Comparison of ENCODE assay signal across 11 cellular contexts in the genomic region with DNA sequence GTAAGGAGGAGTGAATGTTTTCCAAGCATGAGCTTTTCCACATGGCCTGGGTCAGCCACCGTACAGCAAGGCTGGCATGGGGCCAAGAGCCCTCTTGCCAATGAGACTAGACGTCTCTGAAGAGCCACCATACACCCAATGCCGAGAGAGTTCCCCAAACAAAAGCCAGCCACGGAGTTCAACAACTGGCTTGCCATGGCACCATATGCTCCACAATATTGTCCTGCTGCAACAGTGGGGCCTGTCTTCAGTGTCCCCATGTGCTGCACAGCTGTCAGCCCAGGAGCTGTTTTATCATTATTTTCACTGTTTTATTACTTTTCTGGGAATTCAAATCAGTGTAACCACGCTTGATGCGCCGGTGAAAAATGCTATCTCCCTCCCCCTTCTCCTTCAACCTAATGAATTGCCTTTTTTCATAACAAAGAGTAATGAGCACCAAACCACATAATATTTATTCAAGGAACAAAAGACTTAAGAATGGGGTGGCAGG. TPM values are rescaled to one million over a fixed set of nuclear protein-coding genes. Genes with fewer than 3 reads are reported as not detected.
DNase-seq lines count a peak whose midpoint lies in the region; ATAC-seq and TF ChIP-seq lines count a peak whose summit lies in the region.
"Had no signal": no experiment of that assay in that cellular context is flagged by ENCODE, and none has a peak within 500 bp of the region (broad histone marks: within the 10 kb centered on the region; RNA-seq: fewer than 3 reads in every experiment).

No MANE protein-coding gene starts in this region.

- H3K27ac ChIP-seq in tibial artery: no peak overlapping the region
- H3K27ac ChIP-seq: BLaER1, right lobe of liver had no signal

- no peaks in the 10 kb centered on the region for H3K36me3 Mint-ChIP-seq in osteocyte (ENCODE audit: unreplicated experiment)

- no peaks in the 10 kb centered on the region for H3K27me3 ChIP-seq in tibial artery
- H3K27me3 ChIP-seq: BLaER1, right lobe of liver had no signal

- H3K9me3 Mint-ChIP-seq in osteocyte (ENCODE audit: unreplicated experiment): no peaks in the 10 kb centered on the region
- H3K9me3 Mint-ChIP-seq: activated naive CD4-positive, alpha-beta T cell treated with anti-CD3 and anti-CD28 coated beads, Interleukin-2, amount 50 U/mL, for 72 hours had no signal

- H3K36me3 ChIP-seq in tibial artery: no peaks in the 10 kb centered on the region
- H3K36me3 ChIP-seq: right lobe of liver had no signal

- TF ChIP-seq CTCF in osteocyte (IDR thresholded peaks at IDR 0.05) (no peak), tibial artery (IDR thresholded peaks at IDR 0.05) (no peak)

- intact Hi-C loops in tibial artery (cut with DNase I; ENCODE audit: low total_unique reads): no loop called here

- peaks cover 0 to 42% (median 7%) of the 10 kb centered on the region in 4 donors for H3K4me1 ChIP-seq in tibial artery
- H3K4me1 ChIP-seq: BLaER1, right lobe of liver had no signal

- H3K4me3 ChIP-seq in tibial artery: no peak overlapping the region
- H3K4me3 ChIP-seq: BLaER1, right lobe of liver had no signal

- peaks cover 14% of the 10 kb centered on the region for H3K4me1 Mint-ChIP-seq in osteocyte (ENCODE audit: unreplicated experiment)

- H3K27me3 Mint-ChIP-seq in osteocyte (ENCODE audit: unreplicated experiment): no peaks in the 10 kb centered on the region

- DNase-seq in Ammon's horn (ENCODE audit: low spot score) (peak; percentile 67), NCI-H1694 treated with DMSO at 0.1 percent for 48 hours (lab: John Stamatoyannopoulos, UW) (peak; percentile 94), amniotic epithelial cell (ENCODE audit: low read depth) (peak; percentile 36), left lobe of liver (ENCODE audit: low spot score) (no peak), osteocyte (ENCODE audit: extremely low spot score, unreplicated experiment) (no peak), OCI-M1 (lab: John Stamatoyannopoulos, UW) (no peak), tibial artery (no peak)
- DNase-seq: right lobe of liver had no signal

- no peaks in the 10 kb centered on the region for H3K9me3 ChIP-seq in tibial artery
- H3K9me3 ChIP-seq: right lobe of liver had no signal

- peak; percentile 38 for ATAC-seq in left lobe of liver
- no peak for ATAC-seq in GM21529 (IDR thresholded peaks at IDR 0.05; ENCODE audit: unreplicated experiment)
- ATAC-seq: activated naive CD4-positive, alpha-beta T cell treated with anti-CD3 and anti-CD28 coated beads, Interleukin-2, amount 50 U/mL, for 72 hours had no signal

- no peak overlapping the region for H3K4me3 Mint-ChIP-seq in osteocyte (ENCODE audit: unreplicated experiment)

- no peak overlapping the region for H3K27ac Mint-ChIP-seq in osteocyte (ENCODE audit: unreplicated experiment)
- H3K27ac Mint-ChIP-seq: activated naive CD4-positive, alpha-beta T cell treated with anti-CD3 and anti-CD28 coated beads, Interleukin-2, amount 50 U/mL, for 72 hours had no signal

RNA-seq across cellular contexts. Expression of a gene that starts 18.4 kb away (rescaled TPM):
- total RNA-seq in left lobe of liver: 8.4 TPM
- 8.0 and 8.2 TPM in 2 replicates for total RNA-seq in osteocyte

Comparison
In these comparisons a context has a peak if more than half of its experiments do, and no peak if none do; other contexts are left out.
1. DNase-seq: peak in Ammon's horn (single experiment), NCI-H1694 treated with DMSO at 0.1 percent for 48 hours (single experiment) and amniotic epithelial cell (single experiment); none in left lobe of liver (single experiment), osteocyte (single experiment), OCI-M1 (single experiment) and tibial artery (0 of 2).